13 cellular contexts compared by ENCODE assay signal in the genomic region with DNA sequence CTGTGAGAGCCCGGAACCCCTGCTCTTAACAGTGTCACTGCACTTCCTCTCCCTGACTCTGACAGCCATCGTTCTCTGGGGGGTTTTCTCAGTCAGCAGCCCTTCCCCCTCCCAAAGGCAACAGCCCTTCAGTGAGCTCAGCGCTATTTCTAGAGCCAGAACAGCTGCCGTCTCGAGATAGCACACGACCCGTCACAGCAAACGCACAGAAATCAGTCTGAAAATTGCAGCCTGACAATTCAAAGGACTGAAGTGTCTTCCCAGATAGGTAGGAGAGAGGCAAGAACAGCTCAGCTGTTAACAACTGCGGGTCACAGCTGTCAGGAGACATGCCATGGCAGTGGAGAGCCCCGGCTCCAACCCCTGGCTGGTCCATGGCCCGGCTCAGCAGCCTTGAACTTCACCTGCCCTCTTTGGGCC. TPM values are rescaled to one million over a fixed set of nuclear protein-coding genes. Genes with fewer than 3 reads are reported as not detected.
A peak's percentile ranks its signal among the peaks of the same experiment; 100 is the strongest.
DNase-seq lines count a peak whose midpoint lies in the region; ATAC-seq and TF ChIP-seq lines count a peak whose summit lies in the region.
"Had no signal": no experiment of that assay in that cellular context is flagged by ENCODE, and none has a peak within 500 bp of the region (broad histone marks: within the 10 kb centered on the region; RNA-seq: fewer than 3 reads in every experiment).

No MANE protein-coding gene starts in this region.

- H3K27ac ChIP-seq in OCI-LY7 (ENCODE audit: low read depth, low read length, poor library complexity, severe bottlenecking): peak overlapping the region; percentile 97
- peak overlapping the region; percentile 88 for H3K27ac ChIP-seq in right cardiac atrium (ENCODE audit: low read length)
- H3K27ac ChIP-seq in coronary artery: no peak overlapping the region
- H3K27ac ChIP-seq: neural progenitor cell, upper lobe of right lung had no signal

- intact Hi-C loops in OCI-LY7 (cut with micrococcal nuclease; ENCODE audit: unreplicated experiment) (no loop called here), right cardiac atrium (cut with DNase I) (no loop called here)

- H3K36me3 ChIP-seq in OCI-LY7 (ENCODE audit: insufficient read depth, low read length): no peaks in the 10 kb centered on the region
- H3K36me3 ChIP-seq: neural progenitor cell, upper lobe of right lung had no signal

- POLR2A ChIA-PET in OCI-LY7 (lab: Charles Lee): interaction anchor here (0.6 kb wide), 2 partner anchors 13 to 171 kb away, joined by 3 read pairs; no protein-coding TSS in a partner anchor

- BruUV-seq in OCI-LY7 (replicated peaks; lab: Mats Ljungman, UMichigan): no TSS peak

- no peaks in the 10 kb centered on the region for H3K79me2 ChIP-seq in OCI-LY7 (ENCODE audit: insufficient read depth, low read depth, low read length)

- no peaks in the 10 kb centered on the region for H3K9me3 ChIP-seq in OCI-LY7 (ENCODE audit: low read length)
- H3K9me3 ChIP-seq in right cardiac atrium (ENCODE audit: control insufficient read depth, low read length): no peaks in the 10 kb centered on the region
- H3K9me3 ChIP-seq: upper lobe of right lung had no signal

- H3K9me2 ChIP-seq in OCI-LY7 (ENCODE audit: insufficient read depth, low read length): no peaks in the 10 kb centered on the region

- H3K4me2 ChIP-seq in OCI-LY7 (ENCODE audit: low read length): peak overlapping the region; percentile 86
- H3K4me2 ChIP-seq: neural progenitor cell had no signal

- CTCF ChIA-PET in OCI-LY7 (lab: Charles Lee; ENCODE audit: unreplicated experiment): interaction anchor here (1.0 kb wide), 1 partner anchor 17 kb away, joined by 3 read pairs; no protein-coding TSS in a partner anchor

- peak; percentile 52 for ATAC-seq in GM21723 (IDR thresholded peaks at IDR 0.05; ENCODE audit: unreplicated experiment)
- peak; percentile 41 to 61 for ATAC-seq in right cardiac atrium
- ATAC-seq: activated CD4-positive, CD25-positive, alpha-beta regulatory T cell treated with anti-CD3 and anti-CD28 coated beads, Interleukin-2, amount 50 U/mL, for 24 hours; upper lobe of right lung had no signal

- H3K4me3 ChIP-seq in GM12865 (ENCODE audit: low read depth, low read length) (no peak overlapping the region), OCI-LY7 (ENCODE audit: low read depth, low read length, poor library complexity, severe bottlenecking) (peak overlapping the region; percentile 57), right cardiac atrium (ENCODE audit: low read length) (no peak overlapping the region), coronary artery (no peak overlapping the region)
- H3K4me3 ChIP-seq: neural progenitor cell, upper lobe of right lung had no signal

- no peaks in the 10 kb centered on the region for H3K27me3 ChIP-seq in right cardiac atrium (ENCODE audit: control insufficient read depth, insufficient read depth)
- H3K27me3 ChIP-seq: neural progenitor cell, upper lobe of right lung had no signal

- WGBS in right cardiac atrium: 9% methylated on average over 11 of the region's 11 CpGs

- TF ChIP-seq CTCF in GM12865 (IDR thresholded peaks at IDR 0.05; ENCODE audit: insufficient read depth, low read depth, low read length, missing control alignments) (no peak), OCI-LY7 (conservative IDR thresholded peaks at IDR 0.05; ENCODE audit: low read length) (no peak), coronary artery (IDR thresholded peaks at IDR 0.05) (no peak)

- no peaks in the 10 kb centered on the region for H4K20me1 ChIP-seq in OCI-LY7 (ENCODE audit: insufficient read depth, low read length)

- H2AFZ ChIP-seq in OCI-LY7 (ENCODE audit: low read length): peak overlapping the region; percentile 35; the same call in 1 of the 2 replicates
- H2AFZ ChIP-seq: neural progenitor cell had no signal

- DNase-seq in GM12865 (ENCODE audit: low read depth) (peak; percentile 29), OCI-LY7 (ENCODE audit: low spot score) (peak; percentile 85), right cardiac atrium (no peak), MV-4-11 (lab: John Stamatoyannopoulos, UW) (no peak), coronary artery (ENCODE audit: low spot score) (no peak), cerebellar cortex (ENCODE audit: low spot score) (no peak), ureter (ENCODE audit: low spot score) (no peak)
- DNase-seq: activated naive CD4-positive, alpha-beta T cell treated with anti-CD3 and anti-CD28 coated beads, Interleukin-2, amount 10 ng/mL, durations not matched to agents 7 days and 5 days; CD4-positive, CD25-positive, alpha-beta regulatory T cell; upper lobe of right lung had no signal

- H3K4me1 ChIP-seq in OCI-LY7 (ENCODE audit: insufficient read depth, low read length, poor library complexity, severe bottlenecking): peaks cover 77% of the 10 kb centered on the region
- peaks cover 3% of the 10 kb centered on the region for H3K4me1 ChIP-seq in right cardiac atrium (ENCODE audit: control insufficient read depth, insufficient read depth, low read length)
- H3K4me1 ChIP-seq: neural progenitor cell, upper lobe of right lung had no signal

RNA-seq across cellular contexts. Expression of a gene that starts 45.4 kb away (rescaled TPM):
- total RNA-seq in OCI-LY7 (2014; rRNA removed; shearing (Covaris generic)): 0.28 TPM in 1 of 2 replicates, not detected in the other
- not detected in 2 replicates for total RNA-seq in OCI-LY7 (2022)
- 10 to 100 TPM in 3 of 4 donors, 1 to 10 TPM in 1; 3.4 to 16.0 (median 11.3) TPM for total RNA-seq in right cardiac atrium
- 8.4 TPM for polyA plus RNA-seq in right cardiac atrium
- total RNA-seq in ureter: not detected
- total RNA-seq: CD4-positive, CD25-positive, alpha-beta regulatory T cell; upper lobe of right lung had no signal
- polyA plus RNA-seq: CD4-positive, CD25-positive, alpha-beta regulatory T cell had no signal

RNA-seq across cellular contexts. Expression of a gene that starts 54.4 kb away (rescaled TPM):
- not detected in 2 replicates for total RNA-seq in OCI-LY7 (2014; rRNA removed; shearing (Covaris generic))
- total RNA-seq in OCI-LY7 (2022): not detected in 2 replicates
- under 1 TPM; 0.15 to 0.54 (median 0.30) TPM for total RNA-seq in right cardiac atrium
- polyA plus RNA-seq in right cardiac atrium: 0.34 TPM
- total RNA-seq in ureter: 0.29 TPM
- total RNA-seq: CD4-positive, CD25-positive, alpha-beta regulatory T cell had no signal
- polyA plus RNA-seq: CD4-positive, CD25-positive, alpha-beta regulatory T cell had no signal

Comparison
In these comparisons a context has a peak if more than half of its experiments do, and no peak if none do; other contexts are left out.
1. DNase-seq: peak in GM12865 (single experiment) and OCI-LY7 (single experiment); none in right cardiac atrium (0 of 3), MV-4-11 (single experiment), coronary artery (single experiment), cerebellar cortex (single experiment) and ureter (single experiment).
2. H3K27ac ChIP-seq: peak in OCI-LY7 (single experiment) and right cardiac atrium (single experiment); none in coronary artery (0 of 2).